ENCODE assay signal across 23 cellular contexts in the genomic region with DNA sequence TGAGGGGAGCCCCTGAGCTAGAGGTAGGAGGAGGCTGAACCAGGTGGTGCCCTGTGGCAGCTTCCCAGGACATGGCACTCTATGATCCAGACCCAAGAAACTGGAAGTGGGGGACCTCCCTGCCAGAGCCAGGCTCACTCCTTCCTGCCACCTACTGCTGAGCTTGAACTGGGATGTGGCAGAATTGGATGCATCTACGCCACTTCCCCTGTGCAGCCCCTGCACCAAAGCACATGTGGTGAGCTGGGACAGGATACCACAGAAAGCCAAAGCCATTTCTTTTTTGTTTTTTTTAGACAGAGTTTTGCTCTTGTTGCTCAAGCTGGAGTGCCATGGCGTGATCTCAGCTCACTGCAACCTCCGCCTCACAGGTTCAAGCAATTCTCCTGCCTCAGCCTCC.
"Had no signal": no experiment of that assay in that cellular context is flagged by ENCODE, and none has a peak within 500 bp of the region (broad histone marks: within the 10 kb centered on the region; RNA-seq: fewer than 3 reads in every experiment).

No MANE protein-coding gene starts in this region.

- H3K4me1 ChIP-seq: SJSA1 had no signal

- H3K27me3 ChIP-seq: SJSA1 had no signal

- H3K9me3 ChIP-seq: SJSA1 had no signal

- H3K36me3 ChIP-seq: SJSA1 had no signal

- DNase-seq: KBM-7, MV-4-11, NCI-H1092, NCI-H1105 treated with DMSO at 0.1 percent for 48 hours, NCI-H1417 treated with DMSO at 0.1 percent for 48 hours, NCI-H146, NCI-H1694 treated with DMSO at 0.1 percent for 48 hours, NCI-H1930, NCI-H2081, NCI-H2107, NCI-H2171, NCI-H226, NCI-H446, NCI-H510A, NCI-H524 treated with DMSO at 0.1 percent for 48 hours, NCI-H69, NCI-H774, Right ventricle myocardium superior, RPMI8226, SIG-M5 had no signal

- H3K4me3 ChIP-seq: SJSA1, SK-N-MC had no signal

- H3K27ac ChIP-seq: HL-60, SJSA1, SK-N-MC had no signal
